In genomic region chr11:132278801-132279574, GRCh38 we compare ENCODE assay signal across 8 cellular contexts.
DNase-seq lines count a peak whose midpoint lies in the region; ATAC-seq and TF ChIP-seq lines count a peak whose summit lies in the region.

No MANE protein-coding gene starts in this region.

- intact Hi-C loops in Panc1 (cut with micrococcal nuclease; ENCODE audit: unreplicated experiment), result no loop called here
- intact Hi-C loops in prostate gland (cut with DNase I), result no loop called here
- intact Hi-C loops in esophagus squamous epithelium (cut with DNase I), result no loop called here

- H3K36me3 Mint-ChIP-seq in GM23338 (ENCODE audit: low read depth), result no peaks in the 10 kb centered on the region

- no peak overlapping the region for H3K4me2 ChIP-seq in GM23338

- no peaks in the 10 kb centered on the region for H4K20me1 ChIP-seq in GM23338 (replicated peaks; ENCODE audit: insufficient read depth)

- H3K4me3 Mint-ChIP-seq in GM23338, result no peak overlapping the region

- CTCF ChIA-PET in Panc1 (lab: Charles Lee), result interaction anchor here (0.6 kb wide), 1 partner anchor 174 kb away, joined by 3 read pairs; no protein-coding TSS in a partner anchor

- no peaks in the 10 kb centered on the region for H3K4me1 ChIP-seq in GM23338 (ENCODE audit: insufficient read depth)
- no peaks in the 10 kb centered on the region for H3K4me1 ChIP-seq in Panc1 (ENCODE audit: control insufficient read depth, insufficient read depth, low read length)
- H3K4me1 ChIP-seq in prostate gland (replicated peaks), result no peaks in the 10 kb centered on the region
- H3K4me1 ChIP-seq in esophagus squamous epithelium, result no peaks in the 10 kb centered on the region

- H3K27me3 ChIP-seq in GM23338 (ENCODE audit: insufficient read depth) (no peaks in the 10 kb centered on the region), Panc1 (ENCODE audit: control insufficient read depth, insufficient read depth, low read length) (peaks cover 4% of the 10 kb centered on the region; the same call in 1 of the 2 replicates), prostate gland (replicated peaks; ENCODE audit: insufficient read depth) (no peaks in the 10 kb centered on the region), esophagus squamous epithelium (no peaks in the 10 kb centered on the region)

- H3K27me3 Mint-ChIP-seq in GM23338 (ENCODE audit: insufficient read depth, low read depth, poor library complexity), result no peaks in the 10 kb centered on the region

- no peak for TF ChIP-seq POLR2A in prostate gland (IDR thresholded peaks at IDR 0.05)
- TF ChIP-seq POLR2A in esophagus squamous epithelium (IDR thresholded peaks at IDR 0.05), result no peak

- H3K4me3 ChIP-seq in AG10803 (ENCODE audit: low read length) (no peak overlapping the region), GM23338 (no peak overlapping the region), Panc1 (ENCODE audit: low read depth in 2 of 2, low read length in 2 of 2) (no peak overlapping the region), prostate gland (no peak overlapping the region), esophagus squamous epithelium (no peak overlapping the region)

- H3K27ac ChIP-seq in GM23338 (ENCODE audit: low read depth) (no peak overlapping the region), Panc1 (ENCODE audit: low read length) (no peak overlapping the region), prostate gland (no peak overlapping the region), esophagus squamous epithelium (no peak overlapping the region)

- BruUV-seq in Panc1 (replicated peaks; lab: Mats Ljungman, UMichigan), result no TSS peak

- peaks cover 3% of the 10 kb centered on the region; the same call in 2 of the 3 replicates for H3K4me1 Mint-ChIP-seq in GM23338

- H3K36me3 ChIP-seq in GM23338 (ENCODE audit: insufficient read depth) (no peaks in the 10 kb centered on the region), Panc1 (ENCODE audit: control insufficient read depth, insufficient read depth, low read length) (no peaks in the 10 kb centered on the region), prostate gland (no peaks in the 10 kb centered on the region), esophagus squamous epithelium (no peaks in the 10 kb centered on the region)

- H3K9me3 Mint-ChIP-seq in GM23338, result no peaks in the 10 kb centered on the region

- POLR2A ChIA-PET in Panc1 (lab: Charles Lee), result no interaction called here

- peak; percentile 73 for ATAC-seq in GM23338
- no peak for ATAC-seq in Panc1
- no peak for ATAC-seq in HG02840 (IDR thresholded peaks at IDR 0.05; ENCODE audit: low FRiP score, unreplicated experiment)

- in situ Hi-C loops in Panc1 (cut with HindIII; ENCODE audit: low pct_unique_long_range_greater_than_20kb, low sequenced_read_pairs), result no loop called here

- H3F3A ChIP-seq in GM23338 (replicated peaks; ENCODE audit: low read depth), result no peaks in the 10 kb centered on the region

- no peak overlapping the region for H3K27ac Mint-ChIP-seq in GM23338

- TF ChIP-seq CTCF in AG10803 (conservative IDR thresholded peaks at IDR 0.05; ENCODE audit: low read length) (peak; percentile 77), GM23338 (conservative IDR thresholded peaks at IDR 0.05; ENCODE audit: low read depth in 2 of 2) (peak; percentile 69 to 82), Panc1 (IDR thresholded peaks at IDR 0.05) (peak; percentile 62), prostate gland (IDR thresholded peaks at IDR 0.05) (peak in 1 of 4 experiments; percentile 20), esophagus squamous epithelium (IDR thresholded peaks at IDR 0.05) (no peak)

- H3K79me2 ChIP-seq in GM23338 (replicated peaks; ENCODE audit: insufficient read depth), result no peaks in the 10 kb centered on the region

- 45% methylated on average over 6 of the region's 6 CpGs for WGBS in prostate gland
- WGBS in esophagus squamous epithelium, 2 donors, result 50 to 59% methylated on average over 6 of the region's 6 CpGs

- DNase-seq in AG10803 (ENCODE audit: low read depth), result peak; percentile 57
- DNase-seq in GM23338 (ENCODE audit: low spot score), result peak; percentile 46
- no peak for DNase-seq in Panc1 (ENCODE audit: low read depth, low spot score)
- peak; percentile 52 for DNase-seq in iPS-NIHi7 (ENCODE audit: extremely low spot score)
- no peak for DNase-seq in ureter (ENCODE audit: low spot score)
- DNase-seq in prostate gland (ENCODE audit: low spot score), result no peak
- DNase-seq in esophagus squamous epithelium (lab: John Stamatoyannopoulos, UW), result no peak

- H3K9me3 ChIP-seq in Panc1 (ENCODE audit: control insufficient read depth, insufficient read depth, low read depth, low read length) (no peaks in the 10 kb centered on the region), prostate gland (no peaks in the 10 kb centered on the region), esophagus squamous epithelium (no peaks in the 10 kb centered on the region)

- H2AFZ ChIP-seq in GM23338, result no peak overlapping the region

- H3K9me2 ChIP-seq in GM23338 (ENCODE audit: insufficient read depth), result no peaks in the 10 kb centered on the region

TF ChIP-seq in GM23338, 12 proteins besides CTCF, POLR2A, EP300 and RAD21:
- TF ChIP-seq POLR2AphosphoS5 (IDR thresholded peaks at IDR 0.05; ENCODE audit: low read depth), result no peak
- TF ChIP-seq ETS1 (IDR thresholded peaks at IDR 0.05), result no peak
- no peak for TF ChIP-seq NANOG (IDR thresholded peaks at IDR 0.05; ENCODE audit: borderline replicate concordance)
- no peak for TF ChIP-seq ZNF331 (CRISPR knock-in tag; IDR thresholded peaks at IDR 0.05; ENCODE audit: low read depth)
- no peak for TF ChIP-seq ZNF462 (CRISPR knock-in tag; IDR thresholded peaks at IDR 0.05)
- no peak for TF ChIP-seq CREB1 (CRISPR knock-in tag; IDR thresholded peaks at IDR 0.05; ENCODE audit: low read depth)
TF ChIP-seq in GM23338: peak in this region for 0.

Comparison
In these comparisons a context has a peak if more than half of its experiments do, and no peak if none do; other contexts are left out.
1. DNase-seq: peak in AG10803 (single experiment), GM23338 (single experiment) and iPS-NIHi7 (single experiment); none in Panc1 (single experiment), ureter (single experiment), prostate gland (single experiment) and esophagus squamous epithelium (single experiment).
2. CTCF ChIP-seq: peak in AG10803 (single experiment), GM23338 (2 of 2) and Panc1 (single experiment); none in esophagus squamous epithelium (0 of 6).